ENCODE assay signal across 18 cellular contexts in genomic region chrY:8821106-8821505, GRCh38.
A peak's percentile ranks its signal among the peaks of the same experiment; 100 is the strongest.
DNase-seq lines count a peak whose midpoint lies in the region; ATAC-seq lines count a peak whose summit lies in the region.
"Had no signal": no experiment of that assay in that cellular context is flagged by ENCODE, and none has a peak within 500 bp of the region (broad histone marks: within the 10 kb centered on the region; RNA-seq: fewer than 3 reads in every experiment).

No MANE protein-coding gene starts in this region.

- no peak for ATAC-seq in GM18873 (IDR thresholded peaks at IDR 0.05; ENCODE audit: low FRiP score, unreplicated experiment)
- ATAC-seq: GM23338, HCT116 had no signal

- DNase-seq in GM03348 (ENCODE audit: low spot score) (peak; percentile 1), NCI-H226 (peak; percentile 74), glomerular visceral epithelial cell (ENCODE audit: extremely low spot score) (peak; percentile 22), renal cortical epithelial cell (ENCODE audit: low read depth) (peak; percentile 51), HK-2 (ENCODE audit: unreplicated experiment) (no peak), foreskin melanocyte (no peak)
- DNase-seq in activated CD4-positive, CD25-positive, alpha-beta regulatory T cell (lab: John Stamatoyannopoulos, UW) = no peak
- DNase-seq: Calu3; CD4-positive, CD25-positive, alpha-beta regulatory T cell; CD8-positive, alpha-beta memory T cell; COR-L47; DMS53; DMS79 treated with DMSO at 0.1 percent for 48 hours; GF-D8; H9 had no signal

Comparison
In these comparisons a context has a peak if more than half of its experiments do, and no peak if none do; other contexts are left out.
1. DNase-seq: peak in GM03348 (single experiment), NCI-H226 (single experiment), glomerular visceral epithelial cell (single experiment) and renal cortical epithelial cell (single experiment); none in HK-2 (single experiment), foreskin melanocyte (single experiment) and activated CD4-positive, CD25-positive, alpha-beta regulatory T cell (0 of 4).